Comparison of ENCODE assay signal across 22 cellular contexts in the genomic region with DNA sequence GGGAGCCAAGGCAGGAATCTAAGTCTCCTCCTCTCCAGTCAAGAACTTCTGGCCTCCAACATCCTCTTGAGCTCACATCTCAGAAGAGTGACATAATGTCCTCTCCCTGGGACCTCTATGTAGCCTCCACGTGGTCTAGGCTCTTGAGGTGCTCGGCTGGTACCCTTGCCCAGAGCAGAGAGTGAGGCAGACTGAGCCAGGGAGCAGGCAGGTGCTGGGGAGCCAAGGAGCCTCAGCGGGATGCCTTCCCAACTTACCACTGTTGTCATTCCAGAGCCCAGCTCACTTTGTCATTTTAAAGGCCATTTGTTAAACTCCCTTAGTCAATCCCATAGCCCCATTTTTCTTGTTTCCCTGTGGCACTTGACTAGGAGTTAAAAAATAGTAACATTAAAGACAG. TPM values are rescaled to one million over a fixed set of nuclear protein-coding genes. Genes with fewer than 3 reads are reported as not detected.
DNase-seq lines count a peak whose midpoint lies in the region; ATAC-seq, FAIRE-seq and TF ChIP-seq lines count a peak whose summit lies in the region.
"Had no signal": no experiment of that assay in that cellular context is flagged by ENCODE, and none has a peak within 500 bp of the region (broad histone marks: within the 10 kb centered on the region; RNA-seq: fewer than 3 reads in every experiment).

No MANE protein-coding gene starts in this region.

- H3K9ac ChIP-seq in H1 (replicated peaks in 1 of 4; ENCODE audit: extremely low read depth in 1 of 4, low read depth in 3 of 4, low read length in 3 of 4) (no peak overlapping the region), neuronal stem cell (ENCODE audit: low read depth, low read length, poor library complexity) (no peak overlapping the region)
- H3K9ac ChIP-seq: BLaER1 had no signal

- H3K79me2 ChIP-seq in H1 (ENCODE audit: control insufficient read depth in 1 of 2, insufficient read depth in 2 of 2, low read length in 2 of 2), result no peaks in the 10 kb centered on the region

- FAIRE-seq in H1 (lab: Jason Lieb, UNC), result no peak
- FAIRE-seq: A204.1, G401.6, GM12892, GM19239 had no signal

- H3K27ac ChIP-seq in H1 (ENCODE audit: low read depth, low read length) (no peak overlapping the region), neuronal stem cell (replicated peaks; ENCODE audit: low read length) (no peak overlapping the region)
- H3K27ac ChIP-seq: 22Rv1, BLaER1, C4-2B had no signal

- no peaks in the 10 kb centered on the region for H4K20me1 ChIP-seq in H1 (replicated peaks in 1 of 2; ENCODE audit: control insufficient read depth in 1 of 2, insufficient read depth in 2 of 2, low read length in 2 of 2)
- H4K20me1 ChIP-seq: BLaER1 had no signal

- no peak for TF ChIP-seq EP300 in H1 (IDR thresholded peaks at IDR 0.05; ENCODE audit: borderline replicate concordance in 1 of 2, low read depth in 2 of 2, low read length in 2 of 2)

- no peak for TF ChIP-seq RAD21 in H1 (IDR thresholded peaks at IDR 0.05 in 1 of 2, conservative IDR thresholded peaks at IDR 0.05 in 1 of 2; ENCODE audit: low read depth in 2 of 2, low read length in 2 of 2)

- H2BK15ac ChIP-seq in H1 (ENCODE audit: low read length), result no peak overlapping the region
- H2BK15ac ChIP-seq in neuronal stem cell (ENCODE audit: low read length), result no peak overlapping the region

- no peaks in the 10 kb centered on the region for H3K23me2 ChIP-seq in H1 (ENCODE audit: low read depth, low read length)

- H2BK5ac ChIP-seq in H1 (ENCODE audit: low read depth, low read length) (no peak overlapping the region), neuronal stem cell (ENCODE audit: low read length) (no peak overlapping the region)

- intact Hi-C loops in activated CD4-positive, alpha-beta T cell treated with anti-CD3 and anti-CD28 coated beads, Interleukin-2, amount 10 ng/mL, durations not matched to agents 24 days and 14 days (cut with micrococcal nuclease), result no loop called here

- no peak overlapping the region for H2BK20ac ChIP-seq in H1 (ENCODE audit: low read length)

- H2AFZ ChIP-seq in H1 (ENCODE audit: low read length) (no peak overlapping the region), neuronal stem cell (ENCODE audit: low read length) (no peak overlapping the region)

- H3K18ac ChIP-seq in H1 (ENCODE audit: extremely low read depth, low read length), result 0 out of 2 replicates have a peak overlapping the region, but pooled peaks have one; percentile 28
- H3K18ac ChIP-seq in neuronal stem cell (ENCODE audit: low read length), result peak overlapping the region; percentile 20

- WGBS in H1 (ENCODE audit: extremely low coverage in 1 of 2, insufficient coverage in 1 of 2, insufficient read length in 1 of 2, insufficient replicate concordance in 2 of 2, low coverage in 1 of 2, low lambda C conversion rate in 2 of 2, missing lambda C conversion rate in 1 of 2), 2 experiments, result 55% methylated on average over 3 of the region's 3 CpGs; no CpG with 5 or more reads in 1 of the 2 experiments
- WGBS in neuronal stem cell (ENCODE audit: extremely low coverage in 2 of 2, insufficient read length in 2 of 2, insufficient replicate concordance in 1 of 2), 2 donors, result no CpG with 5 or more reads among the region's 3 CpGs

- POLR2A ChIA-PET in H1 (lab: Charles Lee; ENCODE audit: partially characterized antibody), result interaction anchor here (0.9 kb wide), 1 partner anchor 15 kb away, joined by 3 read pairs; no protein-coding TSS in a partner anchor
- POLR2A ChIA-PET in naive thymus-derived CD8-positive, alpha-beta T cell (lab: Charles Lee), result no interaction called here

- peaks cover 3% of the 10 kb centered on the region for H3K36me3 Mint-ChIP-seq in activated CD4-positive, alpha-beta T cell treated with anti-CD3 and anti-CD28 coated beads, Interleukin-2, amount 10 ng/mL, durations not matched to agents 24 days and 14 days (ENCODE audit: low read depth)
- H3K36me3 Mint-ChIP-seq in naive thymus-derived CD8-positive, alpha-beta T cell, result no peaks in the 10 kb centered on the region
- H3K36me3 Mint-ChIP-seq: CD4-positive, CD25-positive, alpha-beta regulatory T cell; CD8-positive, alpha-beta T cell had no signal

- TF ChIP-seq POLR2A in H1 (IDR thresholded peaks at IDR 0.05; ENCODE audit: control extremely low read depth in 1 of 2, low read depth in 2 of 2, low read length in 2 of 2), result no peak

- H2AK5ac ChIP-seq in H1 (ENCODE audit: low read depth, low read length), result no peak overlapping the region
- no peak overlapping the region for H2AK5ac ChIP-seq in neuronal stem cell (ENCODE audit: low read depth, low read length)

- H3K23ac ChIP-seq in H1 (ENCODE audit: insufficient read length) (no peak overlapping the region), neuronal stem cell (ENCODE audit: low read depth, low read length, poor library complexity) (no peak overlapping the region)

- peaks cover 0 to 16% (median 6%) of the 10 kb centered on the region in 4 experiments; a peak in 4 of 7 replicates for H3K4me1 ChIP-seq in H1 (replicated peaks in 1 of 4; ENCODE audit: control insufficient read depth in 3 of 4, insufficient read depth in 4 of 4, low read length in 3 of 4)
- H3K4me1 ChIP-seq in neuronal stem cell (ENCODE audit: control insufficient read depth in 2 of 2, insufficient read depth in 1 of 2, low read depth in 1 of 2, low read length in 2 of 2), result peaks cover 4 to 11% of the 10 kb centered on the region in 2 donors
- H3K4me1 ChIP-seq: Caco-2 had no signal

- H2BK12ac ChIP-seq in H1 (ENCODE audit: low read depth, low read length) (no peak overlapping the region; the same call in 1 of the 2 replicates), neuronal stem cell (ENCODE audit: low read length) (no peak overlapping the region)

- H3K4me2 ChIP-seq in H1 (ENCODE audit: insufficient read depth in 1 of 2, low read depth in 2 of 2, low read length in 2 of 2) (no peak overlapping the region), neuronal stem cell (ENCODE audit: insufficient read depth, low read length, poor library complexity, severe bottlenecking) (no peak overlapping the region)
- H3K4me2 ChIP-seq: BLaER1 had no signal

- H4K91ac ChIP-seq in H1 (replicated peaks; ENCODE audit: insufficient read length, low read length) (no peak overlapping the region), neuronal stem cell (ENCODE audit: low read depth, low read length, poor library complexity) (no peak overlapping the region)

- H3K4me3 ChIP-seq in H1 (ENCODE audit: extremely low read depth in 1 of 4, insufficient read depth in 2 of 4, low read depth in 3 of 4, low read length in 4 of 4), result no peak overlapping the region
- H3K4me3 ChIP-seq in neuronal stem cell (ENCODE audit: low read length in 2 of 2), result no peak overlapping the region
- H3K4me3 ChIP-seq: BLaER1 had no signal

- no peaks in the 10 kb centered on the region for H3K27me3 ChIP-seq in H1 (replicated peaks in 1 of 4; ENCODE audit: control insufficient read depth in 3 of 4, extremely low read depth in 1 of 4, insufficient read depth in 3 of 4, low read length in 3 of 4)
- H3K27me3 ChIP-seq in neuronal stem cell (ENCODE audit: control insufficient read depth in 3 of 3, insufficient read depth in 3 of 3, low read depth in 1 of 3, low read length in 3 of 3), result no peaks in the 10 kb centered on the region
- H3K27me3 ChIP-seq: BLaER1 had no signal

- H3K9me3 ChIP-seq in H1 (ENCODE audit: insufficient read depth in 2 of 2, low read depth in 1 of 2, low read length in 1 of 2), result no peaks in the 10 kb centered on the region
- no peaks in the 10 kb centered on the region for H3K9me3 ChIP-seq in neuronal stem cell (replicated peaks in 1 of 2; ENCODE audit: control insufficient read depth in 2 of 2, insufficient read depth in 1 of 2, low read depth in 1 of 2, low read length in 2 of 2)

- H3K4me1 Mint-ChIP-seq in activated CD4-positive, alpha-beta T cell treated with anti-CD3 and anti-CD28 coated beads, Interleukin-2, amount 10 ng/mL, durations not matched to agents 24 days and 14 days, result peaks cover 21% of the 10 kb centered on the region
- H3K4me1 Mint-ChIP-seq in naive thymus-derived CD8-positive, alpha-beta T cell, result peaks cover 12 to 19% (median 18%) of the 10 kb centered on the region in 4 donors

- H3K79me1 ChIP-seq in H1 (ENCODE audit: low read depth, low read length) (no peaks in the 10 kb centered on the region), neuronal stem cell (ENCODE audit: low read depth, low read length) (no peaks in the 10 kb centered on the region)

- H3K27me3 Mint-ChIP-seq in activated CD4-positive, alpha-beta T cell treated with anti-CD3 and anti-CD28 coated beads, Interleukin-2, amount 10 ng/mL, durations not matched to agents 24 days and 14 days, result peaks cover 5% of the 10 kb centered on the region
- H3K27me3 Mint-ChIP-seq in naive thymus-derived CD8-positive, alpha-beta T cell, result no peaks in the 10 kb centered on the region
- H3K27me3 Mint-ChIP-seq: B cell had no signal

- H3K36me3 ChIP-seq in H1 (ENCODE audit: control insufficient read depth in 2 of 4, insufficient read depth in 4 of 4, low read length in 3 of 4) (no peaks in the 10 kb centered on the region), neuronal stem cell (replicated peaks in 1 of 2; ENCODE audit: control insufficient read depth in 2 of 2, insufficient read depth in 2 of 2, low read length in 2 of 2) (no peaks in the 10 kb centered on the region)
- H3K36me3 ChIP-seq: BLaER1 had no signal

- H4K8ac ChIP-seq in H1 (ENCODE audit: extremely low read depth, insufficient read depth, low read length) (no peak overlapping the region), neuronal stem cell (ENCODE audit: low read depth, low read length) (no peak overlapping the region)

- ATAC-seq in naive thymus-derived CD8-positive, alpha-beta T cell, result no peak
- ATAC-seq: CD8-positive, alpha-beta T cell had no signal

- no peak overlapping the region for H4K5ac ChIP-seq in H1 (ENCODE audit: insufficient read length, low read depth, low read length)

- no peak overlapping the region for H3K56ac ChIP-seq in H1 (replicated peaks; ENCODE audit: insufficient read length, low read depth, low read length)

- H3K4ac ChIP-seq in H1 (replicated peaks; ENCODE audit: insufficient read length, low read depth, low read length) (no peak overlapping the region), neuronal stem cell (ENCODE audit: low read length) (no peak overlapping the region)

- no peak overlapping the region for H3K27ac Mint-ChIP-seq in activated CD4-positive, alpha-beta T cell treated with anti-CD3 and anti-CD28 coated beads, Interleukin-2, amount 10 ng/mL, durations not matched to agents 24 days and 14 days
- H3K27ac Mint-ChIP-seq in naive thymus-derived CD8-positive, alpha-beta T cell, result peak overlapping the region in 1 of 10 donors; percentile 32
- H3K27ac Mint-ChIP-seq: B cell; CD4-positive, CD25-positive, alpha-beta regulatory T cell; CD8-positive, alpha-beta T cell had no signal

- H3K4me3 Mint-ChIP-seq in activated CD4-positive, alpha-beta T cell treated with anti-CD3 and anti-CD28 coated beads, Interleukin-2, amount 10 ng/mL, durations not matched to agents 24 days and 14 days, result no peak overlapping the region
- no peak overlapping the region for H3K4me3 Mint-ChIP-seq in naive thymus-derived CD8-positive, alpha-beta T cell
- H3K4me3 Mint-ChIP-seq: B cell; CD8-positive, alpha-beta T cell had no signal

- TF ChIP-seq CTCF in H1 (IDR thresholded peaks at IDR 0.05; ENCODE audit: control extremely low read depth in 1 of 3, insufficient read depth in 1 of 3, low read depth in 1 of 3, low read length in 3 of 3), result no peak

- H2BK120ac ChIP-seq in H1 (replicated peaks; ENCODE audit: low read depth, low read length) (no peak overlapping the region), neuronal stem cell (ENCODE audit: low read depth, low read length) (no peak overlapping the region)

- peak; percentile 54 for DNase-seq in activated CD4-positive, alpha-beta T cell treated with anti-CD3 and anti-CD28 coated beads, Interleukin-2, amount 10 ng/mL, durations not matched to agents 24 days and 14 days
- no peak for DNase-seq in activated CD4-positive, alpha-beta T cell treated with anti-CD3 and anti-CD28 coated beads, Interleukin-2, amount 50 U/mL, for 4 hours
- no peak for DNase-seq in H1 (ENCODE audit: low read depth in 1 of 2, low spot score in 2 of 2)
- DNase-seq in neuronal stem cell (ENCODE audit: low spot score), result no peak
- no peak for DNase-seq in HUDEP-2 (lab: John Stamatoyannopoulos, UW; ENCODE audit: unreplicated experiment in 76 of 76)
- DNase-seq in naive thymus-derived CD8-positive, alpha-beta T cell, result no peak
- DNase-seq: Caco-2; CD4-positive, CD25-positive, alpha-beta regulatory T cell; CD8-positive, alpha-beta T cell; DMS153; DND-41; GOT3; H7; HCEC 1CT had no signal

- CTCF ChIA-PET in H1 (lab: Charles Lee; ENCODE audit: partially characterized antibody), result interaction anchor here (1.0 to 8.7 kb wide), 4 partner anchors 10 to 49 kb away, joined by 3 to 46 read pairs (median 4); no protein-coding TSS in a partner anchor

- peaks cover 13% of the 10 kb centered on the region for H3K9me3 Mint-ChIP-seq in activated CD4-positive, alpha-beta T cell treated with anti-CD3 and anti-CD28 coated beads, Interleukin-2, amount 10 ng/mL, durations not matched to agents 24 days and 14 days
- H3K9me3 Mint-ChIP-seq in naive thymus-derived CD8-positive, alpha-beta T cell, result peaks cover 0 to 2% (median 0%) of the 10 kb centered on the region in 9 donors
- H3K9me3 Mint-ChIP-seq: CD8-positive, alpha-beta T cell had no signal

- H3K14ac ChIP-seq in H1 (ENCODE audit: insufficient read length) (no peak overlapping the region), neuronal stem cell (ENCODE audit: low read length) (no peak overlapping the region)

RNA-seq across cellular contexts. Expression of a gene that starts 52.1 kb away (rescaled TPM):
- 22.5 and 24.0 TPM in 2 replicates for total RNA-seq in activated CD4-positive, alpha-beta T cell treated with anti-CD3 and anti-CD28 coated beads, Interleukin-2, amount 10 ng/mL, durations not matched to agents 24 days and 14 days
- 29.8 and 32.4 TPM in 2 replicates for total RNA-seq in H1 (2021; fragmentation: NEBNext Ultra II Directional; extraction: Animal tissue kit (Norgen Biotek cat#: 25700))
- polyA plus RNA-seq in H1 (2011; rRNA removed), result 15.5 and 27.2 TPM in 2 replicates
- 24.9 TPM for polyA plus RNA-seq in H1 (2011; cell fraction: cytosol; rRNA removed)
- 31.8 TPM for polyA plus RNA-seq in H1 (2011; cell fraction: nucleus; rRNA removed)
- 25.3 to 32.8 TPM (median 28.0 TPM) in 4 replicates for polyA plus RNA-seq in H1 (2012, experiment 1 of 2)
- 25.0 TPM for polyA plus RNA-seq in H1 (2012, experiment 2 of 2)
- polyA plus RNA-seq in H1 (2013, experiment 1 of 2), result 16.8 TPM
- 17.0 TPM for polyA plus RNA-seq in H1 (2013, experiment 2 of 2)
- 19.7 and 20.7 TPM in 2 replicates for polyA minus RNA-seq in H1 (2011; rRNA and poly(A)+ RNA removed)
- 8.5 TPM for polyA minus RNA-seq in H1 (2011; cell fraction: cytosol; rRNA and poly(A)+ RNA removed)
- 19.9 TPM for polyA minus RNA-seq in H1 (2011; cell fraction: nucleus; rRNA and poly(A)+ RNA removed)
- polyA plus RNA-seq in neuronal stem cell (2013, experiment 1 of 2), result 44.1 TPM
- polyA plus RNA-seq in neuronal stem cell (2013, experiment 2 of 2), result 44.2 TPM
- total RNA-seq in naive thymus-derived CD8-positive, alpha-beta T cell, result 10 to 100 TPM; 40.5 to 46.0 TPM
- polyA plus RNA-seq in naive thymus-derived CD8-positive, alpha-beta T cell, result 10 to 100 TPM; 40.1 to 45.8 (median 43.0) TPM
